Comparison of ENCODE assay signal across 8 cellular contexts in genomic region chr19:49593233-49594113, GRCh38. TPM values are rescaled to one million over a fixed set of nuclear protein-coding genes. Genes with fewer than 3 reads are reported as not detected.
A peak's percentile ranks its signal among the peaks of the same experiment; 100 is the strongest.
DNase-seq lines count a peak whose midpoint lies in the region; ATAC-seq, FAIRE-seq and TF ChIP-seq lines count a peak whose summit lies in the region.

No MANE protein-coding gene starts in this region.

- H3K27ac Mint-ChIP-seq in activated CD4-positive, alpha-beta T cell treated with anti-CD3 and anti-CD28 coated beads, Interleukin-2, amount 10 ng/mL, durations not matched to agents 24 days and 14 days, result peak overlapping the region; percentile 82

- H3K9me3 Mint-ChIP-seq in activated CD4-positive, alpha-beta T cell treated with anti-CD3 and anti-CD28 coated beads, Interleukin-2, amount 10 ng/mL, durations not matched to agents 24 days and 14 days, result no peaks in the 10 kb centered on the region

- intact Hi-C loops in activated CD4-positive, alpha-beta T cell treated with anti-CD3 and anti-CD28 coated beads, Interleukin-2, amount 10 ng/mL, durations not matched to agents 24 days and 14 days (cut with micrococcal nuclease), result loop anchor here (5.0 kb wide), 1 partner anchor 334 kb away; the partner anchor contains the start of genes ATF5 and NUP62
- intact Hi-C loops in colonic mucosa (cut with DNase I) (loop anchor here (5.0 kb wide), 1 partner anchor 44 kb away; no protein-coding TSS in a partner anchor), left colon (cut with DNase I, micrococcal nuclease) (loop anchor here in 1 of 2 donors (5.0 kb wide), 1 partner anchor 44 kb away; no protein-coding TSS in a partner anchor)

- H3K27me3 ChIP-seq in colonic mucosa, result no peaks in the 10 kb centered on the region

- H3K9ac ChIP-seq in colonic mucosa (ENCODE audit: low read depth in 2 of 2, low read length in 2 of 2), result peak overlapping the region in 1 of 2 donors; percentile 92

- H3K36me3 Mint-ChIP-seq in activated CD4-positive, alpha-beta T cell treated with anti-CD3 and anti-CD28 coated beads, Interleukin-2, amount 10 ng/mL, durations not matched to agents 24 days and 14 days (ENCODE audit: low read depth), result peaks cover 18% of the 10 kb centered on the region

- H3K4me1 Mint-ChIP-seq in activated CD4-positive, alpha-beta T cell treated with anti-CD3 and anti-CD28 coated beads, Interleukin-2, amount 10 ng/mL, durations not matched to agents 24 days and 14 days, result peaks cover 30% of the 10 kb centered on the region

- peak overlapping the region; percentile 88 for H3K4me3 Mint-ChIP-seq in activated CD4-positive, alpha-beta T cell treated with anti-CD3 and anti-CD28 coated beads, Interleukin-2, amount 10 ng/mL, durations not matched to agents 24 days and 14 days

- peak; percentile 100 for DNase-seq in GM12891 (ENCODE audit: insufficient read length, low spot score)
- peak; percentile 78 to 93 for DNase-seq in NCI-H446 (lab: John Stamatoyannopoulos, UW)
- DNase-seq in activated CD4-positive, alpha-beta T cell treated with anti-CD3 and anti-CD28 coated beads, Interleukin-2, amount 10 ng/mL, durations not matched to agents 24 days and 14 days, result peak; percentile 98
- DNase-seq in colonic mucosa, result peak; percentile 98
- DNase-seq in left colon, result peak; percentile 96 to 97
- peak; percentile 77 to 90 for DNase-seq in stimulated activated CD4-positive, alpha-beta T cell treated with anti-CD3 and anti-CD28 coated beads, Interleukin-1b, Interleukin-23, amount 100 ng/mL, for 1 hour (ENCODE audit: low read depth in 2 of 2)
- no peak for DNase-seq in GF-D8 (lab: John Stamatoyannopoulos, UW)

- ATAC-seq in HG02870 (IDR thresholded peaks at IDR 0.05; ENCODE audit: unreplicated experiment), result peak; percentile 51
- ATAC-seq in left colon, result peak; percentile 61

- H3K27me3 Mint-ChIP-seq in activated CD4-positive, alpha-beta T cell treated with anti-CD3 and anti-CD28 coated beads, Interleukin-2, amount 10 ng/mL, durations not matched to agents 24 days and 14 days, result peaks cover 8% of the 10 kb centered on the region

- FAIRE-seq in GM12891 (lab: Jason Lieb, UNC), result peak; percentile 100

- peaks cover 5% of the 10 kb centered on the region for H3K36me3 ChIP-seq in colonic mucosa

- no peak for TF ChIP-seq CTCF in colonic mucosa (IDR thresholded peaks at IDR 0.05)

- peak overlapping the region; percentile 74 for H3K4me3 ChIP-seq in colonic mucosa

- H3K4me1 ChIP-seq in colonic mucosa, result no peaks in the 10 kb centered on the region

- no peak for TF ChIP-seq POLR2A in GM12891 (IDR thresholded peaks at IDR 0.05; ENCODE audit: low read depth, low read length)

- H3K9me3 ChIP-seq in colonic mucosa, result no peaks in the 10 kb centered on the region

- H3K27ac ChIP-seq in colonic mucosa, result peak overlapping the region; percentile 91

TF ChIP-seq in GM12891, 5 proteins besides CTCF, POLR2A, EP300 and RAD21:
- TF ChIP-seq SPI1 (IDR thresholded peaks at IDR 0.05; ENCODE audit: low read depth, low read length) (no peak), TAF1 (IDR thresholded peaks at IDR 0.05; ENCODE audit: low read depth, low read length) (no peak), POU2F2 (IDR thresholded peaks at IDR 0.05; ENCODE audit: low read depth, low read length) (no peak), POLR2AphosphoS5 (IDR thresholded peaks at IDR 0.05; ENCODE audit: low read depth, low read length) (no peak), PAX5 (IDR thresholded peaks at IDR 0.05; ENCODE audit: insufficient read depth, low read length, severe bottlenecking) (no peak)

RNA-seq across cellular contexts. Expression of gene PRR12, which starts 2.5 kb away (rescaled TPM):
- polyA plus RNA-seq in GM12891 (2012; ENCODE audit: low read depth, missing spikeins), result 5.4 TPM
- 31.1 and 32.7 TPM in 2 replicates for total RNA-seq in activated CD4-positive, alpha-beta T cell treated with anti-CD3 and anti-CD28 coated beads, Interleukin-2, amount 10 ng/mL, durations not matched to agents 24 days and 14 days
- 10 to 100 TPM; 17.5 to 33.1 TPM for total RNA-seq in colonic mucosa
- 10 to 100 TPM; 20.5 to 26.4 TPM for total RNA-seq in left colon

RNA-seq across cellular contexts. Expression of gene PRRG2, which starts 12.4 kb away (rescaled TPM):
- polyA plus RNA-seq in GM12891 (2012; ENCODE audit: low read depth, missing spikeins), result 1.1 TPM
- 0.56 and 1.0 TPM in 2 replicates for total RNA-seq in activated CD4-positive, alpha-beta T cell treated with anti-CD3 and anti-CD28 coated beads, Interleukin-2, amount 10 ng/mL, durations not matched to agents 24 days and 14 days
- total RNA-seq in colonic mucosa, result 10 to 100 TPM; 16.2 to 20.2 TPM
- total RNA-seq in left colon, result 10 to 100 TPM; 22.4 to 26.1 TPM

RNA-seq across cellular contexts. Expression of gene NOSIP, which starts 13.1 kb away (rescaled TPM):
- 49.2 TPM for polyA plus RNA-seq in GM12891 (2012; ENCODE audit: low read depth, missing spikeins)
- 66.1 and 68.5 TPM in 2 replicates for total RNA-seq in activated CD4-positive, alpha-beta T cell treated with anti-CD3 and anti-CD28 coated beads, Interleukin-2, amount 10 ng/mL, durations not matched to agents 24 days and 14 days
- total RNA-seq in colonic mucosa (10 to 100 TPM; 63.2 to 91.2 TPM), left colon (10 to 100 TPM; 62.8 to 66.4 TPM)

RNA-seq across cellular contexts. Expression of gene RRAS, which starts 46.5 kb away (rescaled TPM):
- polyA plus RNA-seq in GM12891 (2012; ENCODE audit: low read depth, missing spikeins), result 3.7 TPM
- 4.1 and 5.0 TPM in 2 replicates for total RNA-seq in activated CD4-positive, alpha-beta T cell treated with anti-CD3 and anti-CD28 coated beads, Interleukin-2, amount 10 ng/mL, durations not matched to agents 24 days and 14 days
- total RNA-seq in colonic mucosa (10 to 100 TPM; 45.7 to 62.2 TPM), left colon (10 to 100 TPM; 41.7 to 76.6 TPM)

RNA-seq across cellular contexts. Expression of gene SCAF1, which starts 48.5 kb away (rescaled TPM):
- polyA plus RNA-seq in GM12891 (2012; ENCODE audit: low read depth, missing spikeins), result 18.5 TPM
- total RNA-seq in activated CD4-positive, alpha-beta T cell treated with anti-CD3 and anti-CD28 coated beads, Interleukin-2, amount 10 ng/mL, durations not matched to agents 24 days and 14 days, result 75.0 and 84.9 TPM in 2 replicates
- total RNA-seq in colonic mucosa, result 10 to 100 TPM; 54.2 to 85.7 TPM
- 10 to 100 TPM; 60.9 to 62.7 TPM for total RNA-seq in left colon
